ENCODE assay signal across 1 cellular context in genomic region chr4:8609406-8609805, GRCh38.
TF ChIP-seq lines count a peak whose summit lies in the region.

No MANE protein-coding gene starts in this region.

TF ChIP-seq in K562, 482 proteins besides CTCF, POLR2A, EP300 and RAD21:
- no peak for TF ChIP-seq PTBP1 (IDR thresholded peaks at IDR 0.05; ENCODE audit: low read depth, low read length)
- peak; percentile 75 for TF ChIP-seq ZNF24 (IDR thresholded peaks at IDR 0.05)
TF ChIP-seq in K562: peak in this region for 1.
